In genomic region chr2:152646775-152647174, GRCh38 we compare ENCODE assay signal across 8 cellular contexts.
DNase-seq lines count a peak whose midpoint lies in the region; ATAC-seq and TF ChIP-seq lines count a peak whose summit lies in the region.

No MANE protein-coding gene starts in this region.

- no peak overlapping the region for H3K4me3 Mint-ChIP-seq in activated naive CD4-positive, alpha-beta T cell treated with anti-CD3 and anti-CD28 coated beads, Interleukin-2, amount 50 U/mL, for 24 hours
- no peak overlapping the region for H3K4me3 Mint-ChIP-seq in activated naive CD4-positive, alpha-beta T cell treated with anti-CD3 and anti-CD28 coated beads for 36 hours

- H3K36me3 ChIP-seq in brain microvascular endothelial cell (replicated peaks) (peaks cover 25% of the 10 kb centered on the region), upper lobe of left lung (peaks cover 5 to 43% (median 14%) of the 10 kb centered on the region in 4 donors)

- DNase-seq in activated naive CD4-positive, alpha-beta T cell treated with anti-CD3 and anti-CD28 coated beads for 36 hours = no peak
- DNase-seq in brain microvascular endothelial cell (peak; percentile 85), kidney glomerular epithelial cell (lab: John Stamatoyannopoulos, UW) (peak; percentile 92), upper lobe of left lung (no peak), germinal center (ENCODE audit: low spot score) (no peak), GDM1 (lab: John Stamatoyannopoulos, UW) (no peak)

- no peaks in the 10 kb centered on the region for H3K27me3 Mint-ChIP-seq in activated naive CD4-positive, alpha-beta T cell treated with anti-CD3 and anti-CD28 coated beads, Interleukin-2, amount 50 U/mL, for 24 hours
- no peaks in the 10 kb centered on the region for H3K27me3 Mint-ChIP-seq in activated naive CD4-positive, alpha-beta T cell treated with anti-CD3 and anti-CD28 coated beads for 36 hours (ENCODE audit: low read depth)

- H3K4me1 Mint-ChIP-seq in activated naive CD4-positive, alpha-beta T cell treated with anti-CD3 and anti-CD28 coated beads, Interleukin-2, amount 50 U/mL, for 24 hours = no peaks in the 10 kb centered on the region
- no peaks in the 10 kb centered on the region for H3K4me1 Mint-ChIP-seq in activated naive CD4-positive, alpha-beta T cell treated with anti-CD3 and anti-CD28 coated beads for 36 hours (ENCODE audit: low read depth)

- no peaks in the 10 kb centered on the region for H3K9me3 ChIP-seq in upper lobe of left lung

- H3K27me3 ChIP-seq in brain microvascular endothelial cell (replicated peaks) (no peaks in the 10 kb centered on the region), upper lobe of left lung (no peaks in the 10 kb centered on the region)

- H3K27ac ChIP-seq in brain microvascular endothelial cell (no peak overlapping the region), upper lobe of left lung (peak overlapping the region in 1 of 4 donors; percentile 42)

- TF ChIP-seq CTCF in brain microvascular endothelial cell (IDR thresholded peaks at IDR 0.05; ENCODE audit: low read depth, low read length, missing control alignments) (no peak), upper lobe of left lung (IDR thresholded peaks at IDR 0.05) (no peak)

- no peak for TF ChIP-seq EP300 in upper lobe of left lung (IDR thresholded peaks at IDR 0.05)

- in situ Hi-C loops in brain microvascular endothelial cell (cut with HindIII; ENCODE audit: low pct_ligation_motif_present, low sequenced_read_pairs) = loop anchor here (25.0 kb wide), 1 partner anchor 459 kb away; the partner anchor contains the start of gene STAM2

- intact Hi-C loops in activated naive CD4-positive, alpha-beta T cell treated with anti-CD3 and anti-CD28 coated beads for 36 hours (cut with micrococcal nuclease) = no loop called here

- ATAC-seq in upper lobe of left lung (ENCODE audit: low FRiP score in 2 of 2) = peak; percentile 34 to 56
- ATAC-seq in GM19397 (IDR thresholded peaks at IDR 0.05; ENCODE audit: unreplicated experiment) = no peak

- CTCF ChIA-PET in activated naive CD4-positive, alpha-beta T cell treated with anti-CD3 and anti-CD28 coated beads for 36 hours (lab: Charles Lee) = interaction anchor here (0.6 to 0.8 kb wide), 2 partner anchors 12 to 215 kb away, joined by 3 to 5 read pairs; no protein-coding TSS in a partner anchor

- WGBS in upper lobe of left lung, 2 donors = 75 to 78% methylated on average over 3 of the region's 3 CpGs

- peak overlapping the region; percentile 48 for H3K27ac Mint-ChIP-seq in activated naive CD4-positive, alpha-beta T cell treated with anti-CD3 and anti-CD28 coated beads, Interleukin-2, amount 50 U/mL, for 24 hours
- no peak overlapping the region for H3K27ac Mint-ChIP-seq in activated naive CD4-positive, alpha-beta T cell treated with anti-CD3 and anti-CD28 coated beads for 36 hours

- TF ChIP-seq POLR2A in upper lobe of left lung (IDR thresholded peaks at IDR 0.05) = no peak

- H3K4me1 ChIP-seq in upper lobe of left lung = peaks cover 7 to 21% (median 12%) of the 10 kb centered on the region in 4 donors

- H3K36me3 Mint-ChIP-seq in activated naive CD4-positive, alpha-beta T cell treated with anti-CD3 and anti-CD28 coated beads, Interleukin-2, amount 50 U/mL, for 24 hours = no peaks in the 10 kb centered on the region
- H3K36me3 Mint-ChIP-seq in activated naive CD4-positive, alpha-beta T cell treated with anti-CD3 and anti-CD28 coated beads for 36 hours (ENCODE audit: low read depth) = peaks cover 4% of the 10 kb centered on the region

- no peaks in the 10 kb centered on the region for H3K9me3 Mint-ChIP-seq in activated naive CD4-positive, alpha-beta T cell treated with anti-CD3 and anti-CD28 coated beads, Interleukin-2, amount 50 U/mL, for 24 hours
- H3K9me3 Mint-ChIP-seq in activated naive CD4-positive, alpha-beta T cell treated with anti-CD3 and anti-CD28 coated beads for 36 hours = no peaks in the 10 kb centered on the region

- H3K4me3 ChIP-seq in brain microvascular endothelial cell (ENCODE audit: low read depth, low read length) (no peak overlapping the region), upper lobe of left lung (no peak overlapping the region)

Comparison
In these comparisons a context has a peak if more than half of its experiments do, and no peak if none do; other contexts are left out.
1. DNase-seq: peak in brain microvascular endothelial cell (single experiment) and kidney glomerular epithelial cell (single experiment); none in activated naive CD4-positive, alpha-beta T cell treated with anti-CD3 and anti-CD28 coated beads for 36 hours (single experiment), upper lobe of left lung (0 of 2), germinal center (single experiment) and GDM1 (single experiment).